Comparison of ENCODE assay signal across 30 cellular contexts in genomic region chr11:10265936-10266335, GRCh38. TPM values are rescaled to one million over a fixed set of nuclear protein-coding genes. Genes with fewer than 3 reads are reported as not detected.
"Had no signal": no experiment of that assay in that cellular context is flagged by ENCODE, and none has a peak within 500 bp of the region (broad histone marks: within the 10 kb centered on the region; RNA-seq: fewer than 3 reads in every experiment).

No MANE protein-coding gene starts in this region.

- H3K4me1 ChIP-seq: ascending aorta, gastrocnemius medialis, pancreas, prostate gland, vagina had no signal

- H3K27me3 Mint-ChIP-seq: activated naive CD8-positive, alpha-beta T cell treated with anti-CD3 and anti-CD28 coated beads for 36 hours; stimulated activated memory B cell treated with anti-CD40 and anti-IgM and Interleukin-4, amounts not matched to agents 10 μg/mL and 1 μg/mL and 100 μg/mL, for 72 hours; stimulated activated naive CD8-positive, alpha-beta T cell treated with anti-CD3 and anti-CD28 coated beads, Interleukin-15, amount 100 ng/mL, for 72 hours had no signal

- H3K27ac Mint-ChIP-seq: activated naive CD4-positive, alpha-beta T cell treated with anti-CD3 and anti-CD28 coated beads for 36 hours; activated naive CD8-positive, alpha-beta T cell treated with anti-CD3 and anti-CD28 coated beads for 36 hours; activated T-helper 1 cell treated with anti-CD3 and anti-CD28 coated beads, Interleukin-12 subunit alpha, Interleukin-12 subunit beta, Interleukin-2, Interleukin-4 antibody, amounts not matched to agents 30 ng/mL and 10 ng/mL and 1 ng/mL, durations not matched to agents 14 hours and 24 hours and 36 hours; naive thymus-derived CD4-positive, alpha-beta T cell; stimulated activated memory B cell treated with anti-CD40 and anti-IgM and Interleukin-4, amounts not matched to agents 10 μg/mL and 1 μg/mL and 100 μg/mL, for 72 hours; stimulated activated naive CD8-positive, alpha-beta T cell treated with anti-CD3 and anti-CD28 coated beads, Interleukin-15, amount 100 ng/mL, for 72 hours; T-helper 1 cell treated with Interleukin-12 subunit alpha and Interleukin-12 subunit beta and Interleukin-4 antibody, amounts not matched to agents 30 μg/mL and 1 μg/mL, for 36 hours had no signal

- H3K4me3 Mint-ChIP-seq: activated naive CD4-positive, alpha-beta T cell treated with anti-CD3 and anti-CD28 coated beads for 36 hours; activated naive CD8-positive, alpha-beta T cell treated with anti-CD3 and anti-CD28 coated beads for 36 hours; activated T-helper 1 cell treated with anti-CD3 and anti-CD28 coated beads, Interleukin-12 subunit alpha, Interleukin-12 subunit beta, Interleukin-2, Interleukin-4 antibody, amounts not matched to agents 30 ng/mL and 10 ng/mL and 1 ng/mL, durations not matched to agents 14 hours and 24 hours and 36 hours; naive thymus-derived CD4-positive, alpha-beta T cell; stimulated activated memory B cell treated with anti-CD40 and anti-IgM and Interleukin-4, amounts not matched to agents 10 μg/mL and 1 μg/mL and 100 μg/mL, for 72 hours; stimulated activated naive CD8-positive, alpha-beta T cell treated with anti-CD3 and anti-CD28 coated beads, Interleukin-15, amount 100 ng/mL, for 72 hours; T-helper 1 cell treated with Interleukin-12 subunit alpha and Interleukin-12 subunit beta and Interleukin-4 antibody, amounts not matched to agents 30 μg/mL and 1 μg/mL, for 36 hours had no signal

- ATAC-seq: gastrocnemius medialis; naive thymus-derived CD4-positive, alpha-beta T cell; pancreas; stimulated activated memory B cell treated with anti-CD40 and anti-IgM and Interleukin-4, amounts not matched to agents 10 μg/mL and 1 μg/mL and 100 μg/mL, for 72 hours; stimulated activated naive CD8-positive, alpha-beta T cell treated with anti-CD3 and anti-CD28 coated beads, Interleukin-15, amount 100 ng/mL, for 72 hours had no signal

- H2AFZ ChIP-seq: hepatocyte had no signal

- H3K27ac ChIP-seq: adrenal gland, ascending aorta, brain microvascular endothelial cell, coronary artery, dorsolateral prefrontal cortex, gastrocnemius medialis, hepatocyte, pancreas, prostate gland, sigmoid colon, upper lobe of left lung, vagina had no signal

- H3K4me3 ChIP-seq: adrenal gland, ascending aorta, coronary artery, dorsolateral prefrontal cortex, gastrocnemius medialis, hepatocyte, pancreas, prostate gland, sigmoid colon, upper lobe of left lung, vagina had no signal

- H3K4me1 Mint-ChIP-seq: naive thymus-derived CD4-positive, alpha-beta T cell; stimulated activated memory B cell treated with anti-CD40 and anti-IgM and Interleukin-4, amounts not matched to agents 10 μg/mL and 1 μg/mL and 100 μg/mL, for 72 hours; stimulated activated naive CD8-positive, alpha-beta T cell treated with anti-CD3 and anti-CD28 coated beads, Interleukin-15, amount 100 ng/mL, for 72 hours had no signal

- H3K9me3 ChIP-seq: adrenal gland, ascending aorta, gastrocnemius medialis, pancreas, prostate gland, sigmoid colon, upper lobe of left lung, vagina had no signal

- H3K9me3 Mint-ChIP-seq: activated naive CD4-positive, alpha-beta T cell treated with anti-CD3 and anti-CD28 coated beads for 36 hours; activated naive CD8-positive, alpha-beta T cell treated with anti-CD3 and anti-CD28 coated beads for 36 hours; activated T-helper 1 cell treated with anti-CD3 and anti-CD28 coated beads, Interleukin-12 subunit alpha, Interleukin-12 subunit beta, Interleukin-2, Interleukin-4 antibody, amounts not matched to agents 30 ng/mL and 10 ng/mL and 1 ng/mL, durations not matched to agents 14 hours and 24 hours and 36 hours; stimulated activated memory B cell treated with anti-CD40 and anti-IgM and Interleukin-4, amounts not matched to agents 10 μg/mL and 1 μg/mL and 100 μg/mL, for 72 hours; stimulated activated naive CD8-positive, alpha-beta T cell treated with anti-CD3 and anti-CD28 coated beads, Interleukin-15, amount 100 ng/mL, for 72 hours; T-helper 1 cell treated with Interleukin-12 subunit alpha and Interleukin-12 subunit beta and Interleukin-4 antibody, amounts not matched to agents 30 μg/mL and 1 μg/mL, for 36 hours had no signal

- H3K36me3 ChIP-seq: adrenal gland, ascending aorta, brain microvascular endothelial cell, gastrocnemius medialis, pancreas, prostate gland, sigmoid colon, upper lobe of left lung, vagina had no signal

- FAIRE-seq: pancreas, small intestine had no signal

- H3K4me2 ChIP-seq: hepatocyte had no signal

- H3K27me3 ChIP-seq: adrenal gland, ascending aorta, brain microvascular endothelial cell, dorsolateral prefrontal cortex, gastrocnemius medialis, hepatocyte, pancreas, sigmoid colon, upper lobe of left lung, vagina had no signal

- DNase-seq: activated CD4-positive, alpha-beta T cell treated with anti-CD3 and anti-CD28 coated beads for 1 hour; activated effector memory CD4-positive, alpha-beta T cell treated with anti-CD3 and anti-CD28 coated beads, Interleukin-2, amount 50 U/mL, for 16 hours; activated naive CD4-positive, alpha-beta T cell treated with anti-CD3 and anti-CD28 coated beads for 36 hours; activated naive CD8-positive, alpha-beta T cell treated with anti-CD3 and anti-CD28 coated beads for 36 hours; activated T-cell treated with anti-CD3 and anti-CD28 coated beads for 4 hours; adrenal gland; brain microvascular endothelial cell; dorsolateral prefrontal cortex; effector memory CD4-positive, alpha-beta T cell; gastrocnemius medialis; glutamatergic neuron; midbrain; naive thymus-derived CD4-positive, alpha-beta T cell; pancreas; retina; sigmoid colon; small intestine; stimulated activated CD4-positive, alpha-beta T cell treated with anti-CD3 and anti-CD28 coated beads, Interleukin-4, amount 100 ng/mL, for 24 hours; stimulated activated naive CD8-positive, alpha-beta T cell treated with anti-CD3 and anti-CD28 coated beads, Interleukin-15, amount 100 ng/mL, for 72 hours; substantia nigra; T-helper 9 cell; upper lobe of left lung had no signal

RNA-seq across cellular contexts. Expression of gene ADM, which starts 38.9 kb away (rescaled TPM):
- polyA plus RNA-seq: naive thymus-derived CD4-positive, alpha-beta T cell had no signal
